8 cellular contexts compared by ENCODE assay signal in the genomic region with DNA sequence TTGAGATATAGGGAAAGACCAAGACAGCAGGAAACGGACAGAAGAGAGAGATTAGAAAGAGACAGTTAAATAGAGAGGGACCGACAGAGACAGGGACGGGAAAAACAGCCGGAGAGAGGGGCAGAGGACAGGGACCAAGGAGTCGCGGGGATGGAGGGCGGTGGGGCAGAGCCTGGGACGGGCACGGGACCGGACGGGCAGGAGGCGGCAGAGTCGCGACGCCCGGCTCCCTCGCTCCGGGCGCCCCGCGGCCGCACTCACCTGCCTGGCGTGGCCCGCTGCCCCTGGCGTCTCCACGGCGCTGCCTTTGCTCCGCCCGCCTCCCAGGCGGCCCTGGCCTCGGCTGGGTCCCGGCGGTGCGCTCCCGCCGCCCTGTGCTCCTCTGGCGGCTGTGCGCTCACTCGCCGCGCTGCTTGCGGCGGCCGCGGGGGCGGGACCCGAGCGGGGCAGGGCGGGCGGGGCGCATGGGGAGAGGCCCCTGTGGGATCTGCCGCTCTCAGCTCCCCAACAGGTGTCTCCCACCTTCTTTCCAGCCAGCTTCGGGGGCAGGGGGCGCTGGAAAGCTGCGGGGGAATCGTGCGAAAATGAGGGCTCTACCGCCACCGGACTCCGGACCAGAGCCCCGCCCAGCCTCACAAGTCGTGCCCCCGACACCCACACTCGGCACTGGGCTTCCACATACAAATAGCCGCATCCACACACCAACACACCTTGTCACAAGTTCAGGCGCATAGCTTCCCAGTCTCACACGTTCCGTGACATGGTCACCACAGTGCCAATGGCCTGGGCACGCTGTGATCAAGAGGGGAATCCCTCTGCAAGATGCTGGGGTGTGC. TPM values are rescaled to one million over a fixed set of nuclear protein-coding genes. Genes with fewer than 3 reads are reported as not detected.
DNase-seq lines count a peak whose midpoint lies in the region; ATAC-seq and TF ChIP-seq lines count a peak whose summit lies in the region.

Gene ARID3C, minus strand, starts transcription at position 411 of the 836 bp plus-strand sequence. CDS start 1,052 bp downstream, outside the sequence.

- H3K9me3 Mint-ChIP-seq in WTC11: no peaks in the 10 kb centered on the region

- H3K9ac ChIP-seq in mucosa of rectum (ENCODE audit: low read depth in 1 of 2, low read length in 2 of 2): peak within 1 kb of the TSS in 1 of 2 donors; percentile 47

- peaks cover 89% of the 10 kb centered on the region for H3K27me3 Mint-ChIP-seq in WTC11 (ENCODE audit: low read depth)

- peaks cover 21% of the 10 kb centered on the region for H3K4me1 Mint-ChIP-seq in WTC11

- POLR2A ChIA-PET in HEK293T (lab: Yijun Ruan, JAX): interaction anchor here (0.6 to 1.1 kb wide), 2 partner anchors 8 to 211 kb away, joined by 3 read pairs; partner anchors contain the start of gene DCTN3
- POLR2A ChIA-PET in WTC11 (lab: Charles Lee): no interaction called here

- peaks cover 25% of the 10 kb centered on the region for H3K4me1 ChIP-seq in ectodermal cell (ENCODE audit: control insufficient read depth, insufficient read depth, low read length)
- H3K4me1 ChIP-seq in mucosa of rectum (ENCODE audit: control insufficient read depth in 2 of 2, insufficient read depth in 2 of 2, low read length in 2 of 2): peaks cover 9 to 13% of the 10 kb centered on the region in 2 donors
- H3K4me1 ChIP-seq in upper lobe of left lung: peaks cover 9 to 21% (median 12%) of the 10 kb centered on the region in 4 donors

- H3K27ac ChIP-seq in ectodermal cell (ENCODE audit: insufficient read depth, low read depth, low read length, poor library complexity, severe bottlenecking): no peak within 1 kb of the TSS
- no peak within 1 kb of the TSS for H3K27ac ChIP-seq in mucosa of rectum (ENCODE audit: low read depth in 2 of 2, low read length in 2 of 2)
- H3K27ac ChIP-seq in upper lobe of left lung: no peak within 1 kb of the TSS

- H3K4me3 Mint-ChIP-seq in WTC11: peak within 1 kb of the TSS; percentile 73

- H3K4me3 ChIP-seq in ectodermal cell (ENCODE audit: insufficient read depth, low read depth, low read length) (peak within 1 kb of the TSS; percentile 18), mucosa of rectum (ENCODE audit: low read length in 2 of 2) (peak within 1 kb of the TSS; percentile 51 to 65), upper lobe of left lung (peak within 1 kb of the TSS in 3 of 4 donors; percentile 38 to 54 (median 44))

- WGBS in ectodermal cell, 2 experiments: 2 to 3% methylated on average over 69 of the region's 69 CpGs
- WGBS in upper lobe of left lung, 2 donors: 0 to 3% methylated on average over 14 to 60 of the region's 69 CpGs

- no peak for TF ChIP-seq CTCF in WTC11 (IDR thresholded peaks at IDR 0.05)
- peak in 1 of 6 experiments; percentile 15 for TF ChIP-seq CTCF in upper lobe of left lung (IDR thresholded peaks at IDR 0.05)

- DNase-seq in AG08396 (ENCODE audit: low spot score) (peak; percentile 70), HEK293T (ENCODE audit: extremely low spot score) (peak; percentile 58), WTC11 (ENCODE audit: low spot score) (peak; percentile 53), upper lobe of left lung (peak in 1 of 2 donors; percentile 92), KG1 (lab: John Stamatoyannopoulos, UW) (no peak)

- ATAC-seq in WTC11: peak; percentile 68
- peak in 1 of 2 donors; percentile 77 for ATAC-seq in upper lobe of left lung (ENCODE audit: low FRiP score in 2 of 2)
- no peak for ATAC-seq in GM18517 (IDR thresholded peaks at IDR 0.05; ENCODE audit: unreplicated experiment)

- TF ChIP-seq POLR2A in upper lobe of left lung (IDR thresholded peaks at IDR 0.05): no peak

- H3K36me3 ChIP-seq in ectodermal cell (ENCODE audit: control insufficient read depth, insufficient read depth, low read length): no peaks in the 10 kb centered on the region
- H3K36me3 ChIP-seq in mucosa of rectum (ENCODE audit: control insufficient read depth in 2 of 2, insufficient read depth in 2 of 2, low read length in 2 of 2): no peaks in the 10 kb centered on the region
- H3K36me3 ChIP-seq in upper lobe of left lung: no peaks in the 10 kb centered on the region

- CTCF ChIA-PET in HEK293T (lab: Yijun Ruan, JAX) (no interaction called here), WTC11 (lab: Charles Lee) (interaction anchor here (0.8 to 3.4 kb wide), 11 partner anchors 9 to 110 kb away, joined by 3 to 12 read pairs (median 6); partner anchors contain the start of genes DCTN3, GALT and SIGMAR1)

- H3K27me3 ChIP-seq in ectodermal cell (ENCODE audit: control insufficient read depth, insufficient read depth, low read length, poor library complexity, severe bottlenecking): peaks cover 78% of the 10 kb centered on the region
- peaks cover 47 to 55% of the 10 kb centered on the region in 2 donors for H3K27me3 ChIP-seq in mucosa of rectum (ENCODE audit: control insufficient read depth in 2 of 2, insufficient read depth in 2 of 2, low read length in 2 of 2)
- peaks cover 1 to 57% (median 23%) of the 10 kb centered on the region in 4 donors for H3K27me3 ChIP-seq in upper lobe of left lung

- no peaks in the 10 kb centered on the region for H3K9me3 ChIP-seq in ectodermal cell (ENCODE audit: control insufficient read depth, low read length)
- H3K9me3 ChIP-seq in mucosa of rectum (ENCODE audit: control insufficient read depth in 2 of 2, low read length in 2 of 2): peaks cover 0 to 2% of the 10 kb centered on the region in 2 donors
- no peaks in the 10 kb centered on the region for H3K9me3 ChIP-seq in upper lobe of left lung

- no peak for TF ChIP-seq EP300 in upper lobe of left lung (IDR thresholded peaks at IDR 0.05)

- H3K36me3 Mint-ChIP-seq in WTC11: no peaks in the 10 kb centered on the region

- H3K27ac Mint-ChIP-seq in WTC11: no peak within 1 kb of the TSS

TF ChIP-seq in HEK293T, 16 proteins besides CTCF, POLR2A, EP300 and RAD21:
- no peak for TF ChIP-seq TARDBP (IDR thresholded peaks at IDR 0.05)
TF ChIP-seq in HEK293T: peak in this region for 0.

TF ChIP-seq in WTC11, 78 proteins besides CTCF, POLR2A, EP300 and RAD21:
- TF ChIP-seq NFE2L1 (CRISPR knock-in tag; IDR thresholded peaks at IDR 0.05) (no peak), NR2C2 (CRISPR knock-in tag; IDR thresholded peaks at IDR 0.05) (no peak), GRHL2 (CRISPR knock-in tag; IDR thresholded peaks at IDR 0.05; ENCODE audit: insufficient replicate concordance, severe bottlenecking) (no peak), ZNF671 (CRISPR knock-in tag; IDR thresholded peaks at IDR 0.05) (no peak), NFYB (CRISPR knock-in tag; conservative IDR thresholded peaks at IDR 0.05; ENCODE audit: low read depth) (no peak), AR (CRISPR knock-in tag; IDR thresholded peaks at IDR 0.05) (no peak), ELF4 (CRISPR knock-in tag; IDR thresholded peaks at IDR 0.05; ENCODE audit: low read depth) (no peak), STAT6 (CRISPR knock-in tag; conservative IDR thresholded peaks at IDR 0.05; ENCODE audit: low read depth) (no peak), ZNF263 (CRISPR knock-in tag; IDR thresholded peaks at IDR 0.05; ENCODE audit: low read depth) (no peak), SP1 (CRISPR knock-in tag; conservative IDR thresholded peaks at IDR 0.05) (no peak), GTF2I (CRISPR knock-in tag; conservative IDR thresholded peaks at IDR 0.05) (no peak), CREB1 (CRISPR knock-in tag; IDR thresholded peaks at IDR 0.05) (no peak), GABPB1 (CRISPR knock-in tag; IDR thresholded peaks at IDR 0.05) (no peak), CREM (CRISPR knock-in tag; IDR thresholded peaks at IDR 0.05) (no peak)
TF ChIP-seq in WTC11: peak in this region for 0.

RNA-seq across cellular contexts. Expression of gene ARID3C, which starts in this region (rescaled TPM):
- total RNA-seq in WTC11 (2021): 0.14 to 0.23 TPM (median 0.15 TPM) in 3 replicates
- 0.48 TPM for polyA plus RNA-seq in ectodermal cell (2013, experiment 1 of 4)
- polyA plus RNA-seq in ectodermal cell (2013, experiment 2 of 4): 0.53 TPM
- 0.96 TPM for polyA plus RNA-seq in ectodermal cell (2013, experiment 3 of 4)
- polyA plus RNA-seq in ectodermal cell (2013, experiment 4 of 4): 0.53 TPM
- not detected for total RNA-seq in upper lobe of left lung

Comparison
In these comparisons a context has a peak if more than half of its experiments do, and no peak if none do; other contexts are left out.
1. Peak in DNase-seq and ATAC-seq in WTC11; RNA of the gene not detected or under 1 TPM.